Comparison of ENCODE assay signal across 10 cellular contexts in the genomic region with DNA sequence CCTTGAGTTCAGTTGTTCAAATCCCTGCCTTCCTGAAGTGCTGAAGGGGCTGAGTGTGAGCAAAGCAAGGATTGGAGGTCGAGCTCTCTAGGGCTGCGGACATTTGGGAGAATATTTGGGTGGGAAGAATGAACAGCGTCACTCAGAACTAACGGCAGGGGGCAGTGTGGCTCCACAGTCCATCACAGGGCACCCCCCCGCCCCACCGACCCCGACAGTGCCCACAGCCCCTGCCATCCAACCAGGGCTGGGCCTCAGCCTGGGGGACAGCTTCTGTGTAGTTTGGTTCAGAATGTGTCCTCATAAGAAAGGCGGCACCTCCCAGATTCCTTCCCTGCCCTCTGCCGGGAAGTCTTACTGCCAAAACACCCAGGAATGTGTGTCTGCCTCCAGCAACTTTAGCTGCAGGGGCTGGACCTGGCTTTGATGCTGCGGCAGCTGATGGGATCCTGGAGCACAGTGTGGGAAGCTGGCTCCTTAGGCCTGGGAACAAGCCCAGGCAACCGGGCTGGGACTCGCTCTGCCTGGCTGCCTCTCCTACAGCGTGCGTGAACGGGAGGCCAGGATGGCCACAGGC.
A peak's percentile ranks its signal among the peaks of the same experiment; 100 is the strongest.
DNase-seq lines count a peak whose midpoint lies in the region; ATAC-seq and TF ChIP-seq lines count a peak whose summit lies in the region.
"Had no signal": no experiment of that assay in that cellular context is flagged by ENCODE, and none has a peak within 500 bp of the region (broad histone marks: within the 10 kb centered on the region; RNA-seq: fewer than 3 reads in every experiment).

No MANE protein-coding gene starts in this region.

- peak overlapping the region; percentile 57 for H3K4me3 ChIP-seq in Loucy (ENCODE audit: low read length, poor library complexity, severe bottlenecking)
- H3K4me3 ChIP-seq: BLaER1 treated with 17β-estradiol and CSF1 and Interleukin-3, amounts not matched to agents 10 nM and 100 nM had no signal

- no peaks in the 10 kb centered on the region for H3F3A ChIP-seq in Loucy (ENCODE audit: low read depth)

- H4K20me1 ChIP-seq in Loucy (ENCODE audit: insufficient read depth, low read length, poor library complexity, severe bottlenecking), result no peaks in the 10 kb centered on the region
- H4K20me1 ChIP-seq: BLaER1 treated with 17β-estradiol and CSF1 and Interleukin-3, amounts not matched to agents 10 nM and 100 nM had no signal

- H3K4me2 ChIP-seq in Loucy (ENCODE audit: low read depth, low read length, poor library complexity, severe bottlenecking), result peak overlapping the region; percentile 82
- H3K4me2 ChIP-seq: BLaER1 treated with 17β-estradiol and CSF1 and Interleukin-3, amounts not matched to agents 10 nM and 100 nM had no signal

- CTCF ChIA-PET in activated CD8-positive, alpha-beta memory T cell treated with anti-CD3 and anti-CD28 coated beads, Interleukin-2, amount 10 ng/mL, durations not matched to agents 7 days and 5 days (lab: Charles Lee), result interaction anchor here (1.1 to 1.8 kb wide), 6 partner anchors 9 to 505 kb away, joined by 3 to 5 read pairs (median 4); no protein-coding TSS in a partner anchor

- no peaks in the 10 kb centered on the region for H3K79me2 ChIP-seq in Loucy (ENCODE audit: insufficient read depth, low read length)

- H3K27ac Mint-ChIP-seq in activated CD8-positive, alpha-beta memory T cell treated with anti-CD3 and anti-CD28 coated beads, Interleukin-2, amount 10 ng/mL, durations not matched to agents 7 days and 5 days, result no peak overlapping the region
- H3K27ac Mint-ChIP-seq: activated naive CD8-positive, alpha-beta T cell had no signal

- no peaks in the 10 kb centered on the region for H3K9me3 Mint-ChIP-seq in activated CD8-positive, alpha-beta memory T cell treated with anti-CD3 and anti-CD28 coated beads, Interleukin-2, amount 10 ng/mL, durations not matched to agents 7 days and 5 days (ENCODE audit: low read depth)

- H3K4me1 Mint-ChIP-seq in activated CD8-positive, alpha-beta memory T cell treated with anti-CD3 and anti-CD28 coated beads, Interleukin-2, amount 10 ng/mL, durations not matched to agents 7 days and 5 days, result no peaks in the 10 kb centered on the region

- H3K9me3 ChIP-seq in Loucy (ENCODE audit: insufficient read depth, low read depth, low read length), result no peaks in the 10 kb centered on the region
- H3K9me3 ChIP-seq: BLaER1 treated with 17β-estradiol and CSF1 and Interleukin-3, amounts not matched to agents 10 nM and 100 nM had no signal

- no peaks in the 10 kb centered on the region for H3K36me3 ChIP-seq in Loucy (ENCODE audit: insufficient read depth, low read length)
- H3K36me3 ChIP-seq: BLaER1 treated with 17β-estradiol and CSF1 and Interleukin-3, amounts not matched to agents 10 nM and 100 nM had no signal

- DNase-seq in NCI-H1417 (lab: John Stamatoyannopoulos, UW) (peak; percentile 25 to 78 (median 54)), NCI-H1417 treated with DMSO at 0.1 percent for 48 hours (lab: John Stamatoyannopoulos, UW) (no peak), foreskin melanocyte (peak; percentile 62), nucleus accumbens (lab: John Stamatoyannopoulos, UW) (peak in 50 of 56 donors; percentile 10 to 81 (median 50)), NOMO-1 treated with DMSO at 0.1 percent for 48 hours (lab: John Stamatoyannopoulos, UW; ENCODE audit: unreplicated experiment) (no peak)
- DNase-seq in activated CD8-positive, alpha-beta memory T cell treated with anti-CD3 and anti-CD28 coated beads, Interleukin-2, amount 10 ng/mL, durations not matched to agents 7 days and 5 days, result no peak

- H3K27me3 ChIP-seq in Loucy (ENCODE audit: insufficient read depth, low read length, poor library complexity, severe bottlenecking), result no peaks in the 10 kb centered on the region
- H3K27me3 ChIP-seq: BLaER1 treated with 17β-estradiol and CSF1 and Interleukin-3, amounts not matched to agents 10 nM and 100 nM had no signal

- ATAC-seq in activated CD8-positive, alpha-beta memory T cell treated with anti-CD3 and anti-CD28 coated beads, Interleukin-2, amount 10 ng/mL, durations not matched to agents 7 days and 5 days, result peak; percentile 51
- ATAC-seq in GM18498 (IDR thresholded peaks at IDR 0.05; ENCODE audit: unreplicated experiment), result no peak

- peak overlapping the region; percentile 90 for H2AFZ ChIP-seq in Loucy (ENCODE audit: low read length)

- H3K4me1 ChIP-seq in Loucy (ENCODE audit: insufficient read depth, low read length, poor library complexity, severe bottlenecking), result peaks cover 3% of the 10 kb centered on the region

- H3K36me3 Mint-ChIP-seq in activated CD8-positive, alpha-beta memory T cell treated with anti-CD3 and anti-CD28 coated beads, Interleukin-2, amount 10 ng/mL, durations not matched to agents 7 days and 5 days, result no peaks in the 10 kb centered on the region
- H3K36me3 Mint-ChIP-seq: activated naive CD8-positive, alpha-beta T cell had no signal

- H3K4me3 Mint-ChIP-seq in activated CD8-positive, alpha-beta memory T cell treated with anti-CD3 and anti-CD28 coated beads, Interleukin-2, amount 10 ng/mL, durations not matched to agents 7 days and 5 days, result no peak overlapping the region
- H3K4me3 Mint-ChIP-seq: activated naive CD8-positive, alpha-beta T cell had no signal

- no peaks in the 10 kb centered on the region for H3K9me2 ChIP-seq in Loucy (replicated peaks; ENCODE audit: low read depth, low read length)

- peaks cover 25% of the 10 kb centered on the region for H3K27me3 Mint-ChIP-seq in activated CD8-positive, alpha-beta memory T cell treated with anti-CD3 and anti-CD28 coated beads, Interleukin-2, amount 10 ng/mL, durations not matched to agents 7 days and 5 days

- TF ChIP-seq CTCF in Loucy (conservative IDR thresholded peaks at IDR 0.05; ENCODE audit: low read length), result peak; percentile 75

- no peak overlapping the region for H3K9ac ChIP-seq in Loucy (ENCODE audit: low read depth, low read length, poor library complexity, severe bottlenecking)
- H3K9ac ChIP-seq: BLaER1 treated with 17β-estradiol and CSF1 and Interleukin-3, amounts not matched to agents 10 nM and 100 nM had no signal

Comparison
In these comparisons a context has a peak if more than half of its experiments do, and no peak if none do; other contexts are left out.
1. DNase-seq: peak in NCI-H1417 (3 of 3), foreskin melanocyte (single experiment) and nucleus accumbens (50 of 56); none in NCI-H1417 treated with DMSO at 0.1 percent for 48 hours (single experiment), activated CD8-positive, alpha-beta memory T cell treated with anti-CD3 and anti-CD28 coated beads, Interleukin-2, amount 10 ng/mL, durations not matched to agents 7 days and 5 days (single experiment) and NOMO-1 treated with DMSO at 0.1 percent for 48 hours (single experiment).